In genomic region chr11:43129329-43129728, GRCh38 we compare ENCODE assay signal across 31 cellular contexts.
"Had no signal": no experiment of that assay in that cellular context is flagged by ENCODE, and none has a peak within 500 bp of the region (broad histone marks: within the 10 kb centered on the region; RNA-seq: fewer than 3 reads in every experiment).

No MANE protein-coding gene starts in this region.

- ATAC-seq: activated CD4-positive, alpha-beta T cell treated with anti-CD3 and anti-CD28 coated beads for 36 hours; activated CD4-positive, CD25-positive, alpha-beta regulatory T cell treated with anti-CD3 and anti-CD28 coated beads, Interleukin-2, amount 50 U/mL, for 24 hours; activated CD8-positive, alpha-beta memory T cell treated with anti-CD3 and anti-CD28 coated beads, Interleukin-2, amount 10 ng/mL, durations not matched to agents 7 days and 5 days; activated CD8-positive, alpha-beta T cell treated with anti-CD3 and anti-CD28 coated beads, Interleukin-2, amount 10 ng/mL, durations not matched to agents 7 days and 5 days; activated naive CD8-positive, alpha-beta T cell treated with anti-CD3 and anti-CD28 coated beads, Interleukin-2, amount 50 U/mL, for 24 hours; WTC11 had no signal

- H3K27me3 ChIP-seq: ascending aorta, cardiac muscle cell had no signal

- H3K4me1 ChIP-seq: ascending aorta had no signal

- H3K4me3 ChIP-seq: ascending aorta, cardiac muscle cell had no signal

- DNase-seq: activated CD4-positive, alpha-beta memory T cell treated with anti-CD3 and anti-CD28 coated beads, Interleukin-2, amount 10 ng/mL, durations not matched to agents 7 days and 5 days; activated CD4-positive, alpha-beta T cell treated with anti-CD3 and anti-CD28 coated beads for 1 hour; activated CD4-positive, alpha-beta T cell treated with anti-CD3 and anti-CD28 coated beads for 36 hours; activated CD4-positive, alpha-beta T cell treated with anti-CD3 and anti-CD28 coated beads for 48 hours; activated CD4-positive, alpha-beta T cell treated with anti-CD3 and anti-CD28 coated beads, Interleukin-2, amount 10 ng/mL, durations not matched to agents 7 days and 5 days; activated CD4-positive, alpha-beta T cell treated with anti-CD3 and anti-CD28 coated beads, Interleukin-2, amount 50 U/mL, for 48 hours; activated CD4-positive, CD25-positive, alpha-beta regulatory T cell; activated CD8-positive, alpha-beta memory T cell treated with anti-CD3 and anti-CD28 coated beads for 24 hours; activated CD8-positive, alpha-beta memory T cell treated with anti-CD3 and anti-CD28 coated beads, Interleukin-2, amount 10 ng/mL, durations not matched to agents 7 days and 5 days; activated CD8-positive, alpha-beta memory T cell treated with anti-CD3 and anti-CD28 coated beads, Interleukin-2, amount 50 U/mL, for 48 hours; activated CD8-positive, alpha-beta T cell treated with anti-CD3 and anti-CD28 coated beads, Interleukin-2, amount 10 ng/mL, durations not matched to agents 7 days and 5 days; activated effector memory CD4-positive, alpha-beta T cell treated with Interleukin-2 at 50 U/mL for 16 hours; activated gamma-delta T cell; activated naive CD4-positive, alpha-beta T cell treated with anti-CD3 and anti-CD28 coated beads, Interleukin-2, amount 10 ng/mL, durations not matched to agents 7 days and 5 days; activated naive CD4-positive, alpha-beta T cell treated with Interleukin-2 at 50 U/mL for 16 hours; activated naive CD8-positive, alpha-beta T cell treated with anti-CD3 and anti-CD28 coated beads, Interleukin-2, amount 10 ng/mL, durations not matched to agents 7 days and 5 days; activated naive CD8-positive, alpha-beta T cell treated with anti-CD3 and anti-CD28 coated beads, Interleukin-2, amount 50 U/mL, for 24 hours; activated T-cell treated with anti-CD3 and anti-CD28 coated beads, Interleukin-2, amount 50 U/mL, for 24 hours; activated T-cell treated with anti-CD3 and anti-CD28 coated beads, Interleukin-2, amount 50 U/mL, for 48 hours; amygdala; anterior cingulate cortex; caudate nucleus; cerebellar nuclear complex; T-helper 1 cell; T-helper 2 cell; T-helper 9 cell; WERI-Rb-1 had no signal

- H3K36me3 ChIP-seq: ascending aorta, cardiac muscle cell, WERI-Rb-1 had no signal

- H3K9me3 ChIP-seq: ascending aorta had no signal

- H3K27ac ChIP-seq: ascending aorta, cardiac muscle cell, WERI-Rb-1 had no signal
